In the genomic region with DNA sequence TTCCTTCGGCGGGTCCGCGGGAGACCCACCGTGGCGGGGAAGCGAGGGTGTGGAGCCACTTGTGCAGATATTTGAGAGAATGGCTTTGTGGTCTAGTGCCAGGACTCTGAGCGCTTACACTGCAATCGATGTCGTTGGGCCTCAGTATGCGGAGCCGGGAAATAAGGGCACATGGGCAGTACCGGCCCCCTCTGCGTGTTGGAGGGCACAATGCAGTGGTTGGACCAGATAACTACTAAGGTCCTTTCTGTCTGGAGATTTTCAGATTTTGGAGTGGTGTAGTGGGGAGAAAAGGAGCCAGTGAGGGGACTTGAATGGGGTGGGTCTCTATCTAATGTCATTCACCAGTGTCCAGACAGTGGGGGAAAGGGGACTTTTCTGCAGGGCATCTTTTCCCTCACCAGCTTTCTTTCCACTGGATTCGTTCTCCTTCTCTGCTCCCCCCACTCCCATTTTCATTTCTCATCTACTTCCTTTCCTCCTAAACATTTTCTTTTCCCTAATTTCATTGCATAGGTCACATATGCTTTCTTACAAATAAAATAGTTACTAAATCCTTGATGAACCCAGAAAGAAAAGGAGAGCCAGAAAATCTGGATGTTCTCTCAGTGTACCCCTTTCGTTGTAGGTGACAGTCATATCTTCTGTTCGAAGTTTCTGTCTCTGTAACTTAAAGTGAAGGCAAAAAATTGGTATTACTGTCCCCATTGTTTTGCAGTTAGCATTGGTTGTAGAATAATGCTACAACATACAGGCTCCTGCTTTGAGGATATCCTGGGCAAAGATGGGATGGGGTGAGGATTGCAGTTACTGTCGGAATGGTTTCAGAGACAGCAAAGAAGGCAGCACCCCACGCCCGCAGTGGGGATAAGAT, we compare ENCODE assay signal across 8 cellular contexts. TPM values are rescaled to one million over a fixed set of nuclear protein-coding genes. Genes with fewer than 3 reads are reported as not detected.
DNase-seq lines count a peak whose midpoint lies in the region; TF ChIP-seq lines count a peak whose summit lies in the region.

No MANE protein-coding gene starts in this region.

- H3K4me3 ChIP-seq in HUES48 (ENCODE audit: low read depth, low read length) = peak overlapping the region; percentile 71

- no peaks in the 10 kb centered on the region for H3K9me3 ChIP-seq in HUES48 (ENCODE audit: control insufficient read depth, insufficient read depth, low read length)

- in situ Hi-C loops in Caki2 (cut with HindIII; ENCODE audit: low pct_unique_long_range_greater_than_20kb, low sequenced_read_pairs) = no loop called here

- peak; percentile 40 for DNase-seq in Caki2 (ENCODE audit: low read depth)
- peak; percentile 63 for DNase-seq in astrocyte of the hippocampus (ENCODE audit: low read depth, low spot score)
- DNase-seq in medulla oblongata (ENCODE audit: extremely low spot score) = peak; percentile 33
- DNase-seq in COLO829 (ENCODE audit: low spot score) = no peak
- no peak for DNase-seq in GM20000 (ENCODE audit: low spot score)
- DNase-seq in mucosa of gallbladder (ENCODE audit: low spot score) = no peak
- no peak for DNase-seq in stimulated activated CD4-positive, alpha-beta T cell treated with anti-CD3 and anti-CD28 coated beads, Interleukin-2, amount 100 ng/mL, for 24 hours

- H3K9ac ChIP-seq in HUES48 (ENCODE audit: low read depth, low read length) = peak overlapping the region; percentile 84

- TF ChIP-seq CTCF in GM20000 (IDR thresholded peaks at IDR 0.05; ENCODE audit: extremely low read depth, missing control alignments) = no peak

- peaks cover 1% of the 10 kb centered on the region; the same call in 1 of the 2 replicates for H3K36me3 ChIP-seq in HUES48 (ENCODE audit: control insufficient read depth, insufficient read depth, low read length)

- peaks cover 44% of the 10 kb centered on the region for H3K27me3 ChIP-seq in HUES48 (ENCODE audit: control insufficient read depth, insufficient read depth, low read length)

- H3K27ac ChIP-seq in HUES48 (ENCODE audit: low read depth, low read length) = no peak overlapping the region

- peaks cover 60% of the 10 kb centered on the region for H3K4me1 ChIP-seq in HUES48 (ENCODE audit: control insufficient read depth, insufficient read depth, low read length)

RNA-seq across cellular contexts. Expression of a gene that starts 1.4 kb away (rescaled TPM):
- total RNA-seq in Caki2 (2014; rRNA removed; shearing (Covaris generic); ENCODE audit: low replicate concordance) = 30.0 and 39.7 TPM in 2 replicates
- total RNA-seq in mucosa of gallbladder = 17.3 TPM

Comparison
In these comparisons a context has a peak if more than half of its experiments do, and no peak if none do; other contexts are left out.
1. DNase-seq: peak in Caki2 (single experiment), astrocyte of the hippocampus (single experiment) and medulla oblongata (single experiment); none in COLO829 (single experiment), GM20000 (single experiment), mucosa of gallbladder (single experiment) and stimulated activated CD4-positive, alpha-beta T cell treated with anti-CD3 and anti-CD28 coated beads, Interleukin-2, amount 100 ng/mL, for 24 hours (0 of 2).